In the genomic region with DNA sequence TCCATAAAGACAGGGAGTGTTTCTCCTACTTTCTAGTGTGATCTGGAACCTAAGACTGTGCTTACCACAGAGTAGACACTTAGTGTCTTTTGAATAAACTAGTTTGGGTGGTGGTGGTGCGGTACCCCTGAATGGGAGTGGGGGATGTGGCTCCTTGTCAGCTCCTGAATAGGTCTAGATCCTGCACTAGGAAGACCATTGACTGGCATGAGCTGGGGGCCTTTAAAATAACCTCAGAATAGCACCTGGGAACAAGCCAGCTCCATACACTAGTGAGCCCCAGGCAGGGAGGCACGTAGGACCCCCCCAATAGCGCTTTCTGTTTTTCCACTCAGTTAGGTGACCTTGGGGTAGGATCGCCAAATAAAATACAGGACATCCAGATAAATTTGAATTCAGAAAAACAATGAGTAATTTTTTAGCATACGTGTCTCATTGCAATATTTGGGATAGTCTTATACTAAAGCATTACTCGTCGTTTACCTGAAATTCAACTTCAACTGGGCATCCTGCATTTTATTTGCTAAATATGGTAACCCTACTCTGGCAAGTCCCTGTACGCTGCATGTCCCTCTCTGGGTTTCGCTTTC, we compare ENCODE assay signal across 8 cellular contexts. TPM values are rescaled to one million over a fixed set of nuclear protein-coding genes. Genes with fewer than 3 reads are reported as not detected.
DNase-seq lines count a peak whose midpoint lies in the region; ATAC-seq, FAIRE-seq and TF ChIP-seq lines count a peak whose summit lies in the region.

No MANE protein-coding gene starts in this region.

- TF ChIP-seq CTCF in astrocyte (IDR thresholded peaks at IDR 0.05; ENCODE audit: insufficient read depth, low read depth, low read length) (no peak), lower leg skin (IDR thresholded peaks at IDR 0.05) (no peak), tibial artery (IDR thresholded peaks at IDR 0.05) (no peak)

- H3K79me2 ChIP-seq in astrocyte (ENCODE audit: insufficient read depth, low read length) = peaks cover 10% of the 10 kb centered on the region

- H2AFZ ChIP-seq in astrocyte (ENCODE audit: low read depth, low read length) = peak overlapping the region; percentile 81

- no peaks in the 10 kb centered on the region for H3K27me3 Mint-ChIP-seq in activated CD8-positive, alpha-beta memory T cell treated with anti-CD3 and anti-CD28 coated beads, Interleukin-2, amount 10 ng/mL, durations not matched to agents 7 days and 5 days
- peaks cover 7% of the 10 kb centered on the region for H3K27me3 Mint-ChIP-seq in astrocyte (ENCODE audit: low read depth, unreplicated experiment)

- peak; percentile 39 for DNase-seq in activated CD8-positive, alpha-beta memory T cell treated with anti-CD3 and anti-CD28 coated beads, Interleukin-2, amount 10 ng/mL, durations not matched to agents 7 days and 5 days
- DNase-seq in activated CD8-positive, alpha-beta memory T cell treated with anti-CD3 and anti-CD28 coated beads, Interleukin-2, amount 50 U/mL, for 4 hours = no peak
- DNase-seq in astrocyte (ENCODE audit: low read depth) (no peak), lower leg skin (ENCODE audit: low spot score in 2 of 2) (peak in 1 of 2 donors; percentile 76), tibial artery (no peak), anterior cingulate cortex (lab: John Stamatoyannopoulos, UW) (no peak), CD1c-positive myeloid dendritic cell (ENCODE audit: extremely low spot score) (no peak)

- CTCF ChIA-PET in activated CD8-positive, alpha-beta memory T cell treated with anti-CD3 and anti-CD28 coated beads, Interleukin-2, amount 10 ng/mL, durations not matched to agents 7 days and 5 days (lab: Charles Lee) = interaction anchor here (0.6 to 8.1 kb wide), 29 partner anchors 10 to 345 kb away, joined by 3 to 127 read pairs (median 4); a partner anchor contains a TSS

- peak overlapping the region; percentile 94 for H3K9ac ChIP-seq in astrocyte (ENCODE audit: low read length)

- no peaks in the 10 kb centered on the region for H4K20me1 ChIP-seq in astrocyte (ENCODE audit: insufficient read depth, low read length)

- H3K27me3 ChIP-seq in astrocyte (ENCODE audit: insufficient read depth, low read length) = no peaks in the 10 kb centered on the region
- no peaks in the 10 kb centered on the region for H3K27me3 ChIP-seq in tibial artery

- H3K9me3 ChIP-seq in astrocyte (ENCODE audit: insufficient read depth, low read depth, low read length) (no peaks in the 10 kb centered on the region), tibial artery (no peaks in the 10 kb centered on the region)

- H3K36me3 ChIP-seq in astrocyte (ENCODE audit: insufficient read depth, low read length) (no peaks in the 10 kb centered on the region), tibial artery (no peaks in the 10 kb centered on the region)

- H3K36me3 Mint-ChIP-seq in activated CD8-positive, alpha-beta memory T cell treated with anti-CD3 and anti-CD28 coated beads, Interleukin-2, amount 10 ng/mL, durations not matched to agents 7 days and 5 days = peaks cover 22% of the 10 kb centered on the region
- H3K36me3 Mint-ChIP-seq in astrocyte (ENCODE audit: low read depth, unreplicated experiment) = peaks cover 18% of the 10 kb centered on the region

- H3K4me2 ChIP-seq in astrocyte (ENCODE audit: low read length) = peak overlapping the region; percentile 89

- H3K27ac ChIP-seq in astrocyte (ENCODE audit: low read depth, low read length) (peak overlapping the region; percentile 88), tibial artery (peak overlapping the region; percentile 59 to 83)

- ATAC-seq in activated CD8-positive, alpha-beta memory T cell treated with anti-CD3 and anti-CD28 coated beads, Interleukin-2, amount 10 ng/mL, durations not matched to agents 7 days and 5 days = no peak
- ATAC-seq in GM21515 (IDR thresholded peaks at IDR 0.05; ENCODE audit: unreplicated experiment) = no peak

- WGBS in lower leg skin, 2 donors = 25 to 31% methylated on average over 9 of the region's 9 CpGs

- H3K27ac Mint-ChIP-seq in activated CD8-positive, alpha-beta memory T cell treated with anti-CD3 and anti-CD28 coated beads, Interleukin-2, amount 10 ng/mL, durations not matched to agents 7 days and 5 days = peak overlapping the region; percentile 98
- peak overlapping the region; percentile 81 for H3K27ac Mint-ChIP-seq in astrocyte (ENCODE audit: unreplicated experiment)

- TF ChIP-seq POLR2A in lower leg skin (IDR thresholded peaks at IDR 0.05) = no peak

- FAIRE-seq in astrocyte (lab: Jason Lieb, UNC) = no peak

- intact Hi-C loops in lower leg skin (cut with DNase I; ENCODE audit: low total_unique reads) = no loop called here
- intact Hi-C loops in tibial artery (cut with DNase I; ENCODE audit: low total_unique reads) = no loop called here

- H3K4me1 ChIP-seq in astrocyte (ENCODE audit: insufficient read depth, low read length) (peaks cover 5% of the 10 kb centered on the region), tibial artery (peaks cover 0 to 16% (median 7%) of the 10 kb centered on the region in 4 donors)

- H3K4me3 ChIP-seq in astrocyte (ENCODE audit: insufficient read depth, low read depth, low read length) = peak overlapping the region; percentile 95
- peak overlapping the region; percentile 63 for H3K4me3 ChIP-seq in lower leg skin (ENCODE audit: low read depth, poor library complexity, severe bottlenecking)
- peak overlapping the region; percentile 62 to 65 for H3K4me3 ChIP-seq in tibial artery

- no peaks in the 10 kb centered on the region for H3K9me3 Mint-ChIP-seq in activated CD8-positive, alpha-beta memory T cell treated with anti-CD3 and anti-CD28 coated beads, Interleukin-2, amount 10 ng/mL, durations not matched to agents 7 days and 5 days (ENCODE audit: low read depth)
- peaks cover 2% of the 10 kb centered on the region for H3K9me3 Mint-ChIP-seq in astrocyte (ENCODE audit: unreplicated experiment)

- peaks cover 46% of the 10 kb centered on the region for H3K4me1 Mint-ChIP-seq in activated CD8-positive, alpha-beta memory T cell treated with anti-CD3 and anti-CD28 coated beads, Interleukin-2, amount 10 ng/mL, durations not matched to agents 7 days and 5 days
- no peaks in the 10 kb centered on the region for H3K4me1 Mint-ChIP-seq in astrocyte (ENCODE audit: low read depth, unreplicated experiment)

- H3K4me3 Mint-ChIP-seq in activated CD8-positive, alpha-beta memory T cell treated with anti-CD3 and anti-CD28 coated beads, Interleukin-2, amount 10 ng/mL, durations not matched to agents 7 days and 5 days = peak overlapping the region; percentile 97
- H3K4me3 Mint-ChIP-seq in astrocyte (ENCODE audit: unreplicated experiment) = peak overlapping the region; percentile 89

RNA-seq across cellular contexts. Expression of a gene that starts 45.6 kb away (rescaled TPM):
- total RNA-seq in activated CD8-positive, alpha-beta memory T cell treated with anti-CD3 and anti-CD28 coated beads, Interleukin-2, amount 10 ng/mL, durations not matched to agents 7 days and 5 days = 10 to 100 TPM in 1 of 2 experiments, 1 to 10 TPM in 1; 7.8 to 19.4 TPM
- 10.1 and 15.6 TPM in 2 replicates for total RNA-seq in astrocyte
- total RNA-seq in lower leg skin = 10 to 100 TPM in 1 of 4 donors, 1 to 10 TPM in 3; 2.2 to 13.7 (median 3.5) TPM

RNA-seq across cellular contexts. Expression of a gene that starts 55.3 kb away (rescaled TPM):
- total RNA-seq in activated CD8-positive, alpha-beta memory T cell treated with anti-CD3 and anti-CD28 coated beads, Interleukin-2, amount 10 ng/mL, durations not matched to agents 7 days and 5 days = 10 to 100 TPM in 1 of 2 experiments, 1 to 10 TPM in 1; 9.9 to 13.0 TPM
- total RNA-seq in astrocyte (10.8 and 11.5 TPM in 2 replicates), lower leg skin (10 to 100 TPM; 25.8 to 32.0 (median 29.9) TPM)
